In genomic region chrX:106899276-106899675, GRCh38 we compare ENCODE assay signal across 30 cellular contexts. TPM values are rescaled to one million over a fixed set of nuclear protein-coding genes. Genes with fewer than 3 reads are reported as not detected.
"Had no signal": no experiment of that assay in that cellular context is flagged by ENCODE, and none has a peak within 500 bp of the region (broad histone marks: within the 10 kb centered on the region; RNA-seq: fewer than 3 reads in every experiment).

No MANE protein-coding gene starts in this region.

- ATAC-seq: foreskin keratinocyte had no signal

- DNase-seq: activated CD4-positive, alpha-beta T cell treated with anti-CD3 and anti-CD28 coated beads, Interleukin-2, amount 50 U/mL, for 48 hours; activated CD4-positive, CD25-positive, alpha-beta regulatory T cell; activated CD8-positive, alpha-beta memory T cell treated with anti-CD3 and anti-CD28 coated beads, Interleukin-2, amount 50 U/mL, for 48 hours; activated naive CD8-positive, alpha-beta T cell treated with anti-CD3 and anti-CD28 coated beads, Interleukin-2, amount 10 ng/mL, durations not matched to agents 7 days and 5 days; activated T-cell treated with anti-CD3 and anti-CD28 coated beads, Interleukin-2, amount 50 U/mL, for 4 hours; amniotic stem cell; effector CD4-positive, alpha-beta T cell; left ventricle myocardium inferior; occipital lobe; sigmoid colon; stimulated activated CD4-positive, alpha-beta T cell treated with anti-CD3 and anti-CD28 coated beads, Interleukin-2, amount 100 ng/mL, for 48 hours; stimulated activated CD8-positive, alpha-beta memory T cell treated with anti-CD3 and anti-CD28 coated beads, Interleukin-4, amount 100 ng/mL, for 48 hours had no signal

- H3K4me1 Mint-ChIP-seq: activated naive CD8-positive, alpha-beta T cell treated with anti-CD3 and anti-CD28 coated beads, Interleukin-2, amount 10 ng/mL, durations not matched to agents 7 days and 5 days; immature natural killer cell; neural crest cell had no signal

- H3K4me3 ChIP-seq: body of pancreas, left ventricle myocardium inferior, sigmoid colon, thoracic aorta, vagina had no signal

- H3K27ac Mint-ChIP-seq: activated naive CD4-positive, alpha-beta T cell treated with anti-CD3 and anti-CD28 coated beads for 36 hours; activated naive CD8-positive, alpha-beta T cell treated with anti-CD3 and anti-CD28 coated beads, Interleukin-2, amount 10 ng/mL, durations not matched to agents 7 days and 5 days; activated T-helper 2 cell treated with anti-CD3 and anti-CD28 coated beads, Interferon-gamma antibody, Interleukin-2, Interleukin-4, amounts not matched to agents 10 μg/mL and 5 μg/mL and 100 μg/mL, durations not matched to agents 14 hours and 24 hours and 36 hours; dendritic cell treated with granulocyte-macrophage colony-stimulating factor and Interleukin-4, amounts not matched to agents 40 ng/mL and 50 ng/mL, for 4 days; immature natural killer cell; T-helper 1 cell treated with Interleukin-12 subunit alpha and Interleukin-12 subunit beta and Interleukin-4 antibody, amounts not matched to agents 30 μg/mL and 1 μg/mL, for 36 hours; type B pancreatic cell had no signal

- H3K9me3 Mint-ChIP-seq: activated naive CD4-positive, alpha-beta T cell treated with anti-CD3 and anti-CD28 coated beads for 36 hours; activated naive CD8-positive, alpha-beta T cell treated with anti-CD3 and anti-CD28 coated beads, Interleukin-2, amount 10 ng/mL, durations not matched to agents 7 days and 5 days; activated T-cell treated with anti-CD3 and anti-CD28 coated beads, Interleukin-2, amount 50 U/mL, for 4 hours; activated T-helper 2 cell treated with anti-CD3 and anti-CD28 coated beads, Interferon-gamma antibody, Interleukin-2, Interleukin-4, amounts not matched to agents 10 μg/mL and 5 μg/mL and 100 μg/mL, durations not matched to agents 14 hours and 24 hours and 36 hours; dendritic cell treated with granulocyte-macrophage colony-stimulating factor and Interleukin-4, amounts not matched to agents 40 ng/mL and 50 ng/mL, for 4 days; T-helper 1 cell treated with Interleukin-12 subunit alpha and Interleukin-12 subunit beta and Interleukin-4 antibody, amounts not matched to agents 30 μg/mL and 1 μg/mL, for 36 hours; type B pancreatic cell had no signal

- H3K27ac ChIP-seq: body of pancreas, foreskin keratinocyte, left ventricle myocardium inferior, sigmoid colon, thoracic aorta, vagina had no signal

- H3K36me3 ChIP-seq: left ventricle myocardium inferior, sigmoid colon, thoracic aorta, vagina had no signal

- FAIRE-seq: endometrium had no signal

- H3K4me1 ChIP-seq: foreskin keratinocyte, left ventricle myocardium inferior had no signal

- H3K27me3 ChIP-seq: body of pancreas, foreskin keratinocyte, sigmoid colon, vagina had no signal

- H3K4me3 Mint-ChIP-seq: activated naive CD4-positive, alpha-beta T cell treated with anti-CD3 and anti-CD28 coated beads for 36 hours; activated naive CD8-positive, alpha-beta T cell treated with anti-CD3 and anti-CD28 coated beads, Interleukin-2, amount 10 ng/mL, durations not matched to agents 7 days and 5 days; activated T-cell treated with anti-CD3 and anti-CD28 coated beads, Interleukin-2, amount 50 U/mL, for 4 hours; dendritic cell treated with granulocyte-macrophage colony-stimulating factor and Interleukin-4, amounts not matched to agents 40 ng/mL and 50 ng/mL, for 4 days; immature natural killer cell; neural crest cell; T-helper 1 cell treated with Interleukin-12 subunit alpha and Interleukin-12 subunit beta and Interleukin-4 antibody, amounts not matched to agents 30 μg/mL and 1 μg/mL, for 36 hours; type B pancreatic cell had no signal

- H3K27me3 Mint-ChIP-seq: activated naive CD8-positive, alpha-beta T cell treated with anti-CD3 and anti-CD28 coated beads, Interleukin-2, amount 10 ng/mL, durations not matched to agents 7 days and 5 days; type B pancreatic cell had no signal

- H3K36me3 Mint-ChIP-seq: activated naive CD8-positive, alpha-beta T cell treated with anti-CD3 and anti-CD28 coated beads, Interleukin-2, amount 10 ng/mL, durations not matched to agents 7 days and 5 days; immature natural killer cell; type B pancreatic cell had no signal

- H3K9me3 ChIP-seq: body of pancreas, left ventricle myocardium inferior, sigmoid colon, thoracic aorta, vagina had no signal

RNA-seq across cellular contexts. Expression of gene RIPPLY1, which starts 3.9 kb away (rescaled TPM):
- total RNA-seq: activated CD8-positive, alpha-beta memory T cell treated with anti-CD3 and anti-CD28 coated beads for 36 hours; activated naive CD4-positive, alpha-beta T cell treated with anti-CD3 and anti-CD28 coated beads for 36 hours; activated naive CD8-positive, alpha-beta T cell treated with anti-CD3 and anti-CD28 coated beads, Interleukin-2, amount 10 ng/mL, durations not matched to agents 7 days and 5 days; activated T-cell treated with anti-CD3 and anti-CD28 coated beads, Interleukin-2, amount 50 U/mL, for 4 hours; activated T-helper 2 cell treated with anti-CD3 and anti-CD28 coated beads, Interferon-gamma antibody, Interleukin-2, Interleukin-4, amounts not matched to agents 10 μg/mL and 5 μg/mL and 100 μg/mL, durations not matched to agents 14 hours and 24 hours and 36 hours; body of pancreas; cardiac septum; chondrocyte; epithelial cell of proximal tubule; fibroblast of lung; foreskin keratinocyte; glomerular endothelial cell; left ventricle myocardium inferior; neural crest cell; occipital lobe; sigmoid colon; thoracic aorta; vagina had no signal
- polyA plus RNA-seq: fibroblast of lung, foreskin keratinocyte, immature natural killer cell had no signal

RNA-seq across cellular contexts. Expression of gene CLDN2, which starts 20.9 kb away (rescaled TPM):
- total RNA-seq: activated CD8-positive, alpha-beta memory T cell treated with anti-CD3 and anti-CD28 coated beads for 36 hours; activated naive CD4-positive, alpha-beta T cell treated with anti-CD3 and anti-CD28 coated beads for 36 hours; activated naive CD8-positive, alpha-beta T cell treated with anti-CD3 and anti-CD28 coated beads, Interleukin-2, amount 10 ng/mL, durations not matched to agents 7 days and 5 days; activated T-cell treated with anti-CD3 and anti-CD28 coated beads, Interleukin-2, amount 50 U/mL, for 4 hours; activated T-helper 2 cell treated with anti-CD3 and anti-CD28 coated beads, Interferon-gamma antibody, Interleukin-2, Interleukin-4, amounts not matched to agents 10 μg/mL and 5 μg/mL and 100 μg/mL, durations not matched to agents 14 hours and 24 hours and 36 hours; cardiac septum; fibroblast of lung; foreskin keratinocyte; glomerular endothelial cell; left ventricle myocardium inferior; neural crest cell; occipital lobe; sigmoid colon; thoracic aorta; vagina had no signal
- polyA plus RNA-seq: foreskin keratinocyte, immature natural killer cell had no signal
